ENCODE assay signal across 1 cellular context in genomic region chr14:76760331-76761197, GRCh38.
TF ChIP-seq lines count a peak whose summit lies in the region.

No MANE protein-coding gene starts in this region.

TF ChIP-seq in SK-N-SH treated with all-trans-retinoic acid at 6 μM for 48 hours, 23 proteins besides CTCF, POLR2A, EP300 and RAD21 (continued from another document):
- TF ChIP-seq TSHZ2 (CRISPR knock-in tag; IDR thresholded peaks at IDR 0.05), result no peak
- TF ChIP-seq SNAI2 (CRISPR knock-in tag; IDR thresholded peaks at IDR 0.05), result no peak
- no peak for TF ChIP-seq PATZ1 (CRISPR knock-in tag; IDR thresholded peaks at IDR 0.05; ENCODE audit: borderline replicate concordance)
- TF ChIP-seq ARNTL (CRISPR knock-in tag; IDR thresholded peaks at IDR 0.05; ENCODE audit: borderline replicate concordance, low read depth), result no peak
